ENCODE assay signal across 1 cellular context in the genomic region with DNA sequence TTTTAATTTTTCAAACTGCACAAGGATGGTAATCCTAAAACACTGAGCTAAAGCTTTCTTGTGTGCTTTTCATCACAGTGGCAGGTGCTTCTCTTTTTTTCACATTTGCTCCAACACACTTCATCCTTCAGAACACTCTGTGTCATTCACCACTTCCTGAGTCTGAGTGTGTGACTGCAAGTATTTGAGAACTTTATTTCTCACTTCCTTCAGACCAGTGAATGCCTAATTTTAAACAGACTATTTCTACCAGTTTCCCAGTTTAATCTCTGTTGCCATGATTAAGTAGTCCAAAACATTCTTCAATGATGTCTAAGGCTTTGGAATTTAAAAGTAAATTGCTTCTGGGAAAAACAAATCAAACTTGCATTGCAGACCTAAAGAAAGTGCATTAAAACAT.
TF ChIP-seq lines count a peak whose summit lies in the region.

No MANE protein-coding gene starts in this region.

TF ChIP-seq in A549, 52 proteins besides CTCF, POLR2A, EP300 and RAD21 (continued from another document):
- no peak for TF ChIP-seq HMGXB4 (CRISPR knock-in tag; IDR thresholded peaks at IDR 0.05; ENCODE audit: borderline replicate concordance)
- TF ChIP-seq MAZ (IDR thresholded peaks at IDR 0.05; ENCODE audit: borderline replicate concordance, low read depth, low read length) = no peak
- TF ChIP-seq CHD2 (IDR thresholded peaks at IDR 0.05; ENCODE audit: low read length, partially characterized antibody) = no peak
- no peak for TF ChIP-seq CBX8 (IDR thresholded peaks at IDR 0.05)
- no peak for TF ChIP-seq REST (IDR thresholded peaks at IDR 0.05)
- TF ChIP-seq CBX2 (IDR thresholded peaks at IDR 0.05; ENCODE audit: borderline replicate concordance, low read depth) = no peak
- TF ChIP-seq, protein P1, sequence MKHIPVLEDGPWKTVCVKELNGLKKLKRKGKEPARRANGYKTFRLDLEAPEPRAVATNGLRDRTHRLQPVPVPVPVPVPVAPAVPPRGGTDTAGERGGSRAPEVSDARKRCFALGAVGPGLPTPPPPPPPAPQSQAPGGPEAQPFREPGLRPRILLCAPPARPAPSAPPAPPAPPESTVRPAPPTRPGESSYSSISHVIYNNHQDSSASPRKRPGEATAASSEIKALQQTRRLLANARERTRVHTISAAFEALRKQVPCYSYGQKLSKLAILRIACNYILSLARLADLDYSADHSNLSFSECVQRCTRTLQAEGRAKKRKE (CRISPR knock-in tag; IDR thresholded peaks at IDR 0.05; ENCODE audit: low read depth) = no peak
TF ChIP-seq in A549: peak in this region for 0.
